In genomic region chr2:33116799-33117198, GRCh38 we compare ENCODE assay signal across 2 cellular contexts.
TF ChIP-seq lines count a peak whose summit lies in the region.

No MANE protein-coding gene starts in this region.

TF ChIP-seq in HEK293T, 16 proteins besides CTCF, POLR2A, EP300 and RAD21 (continued from another document):
- peak; percentile 77 for TF ChIP-seq PKNOX1 (IDR thresholded peaks at IDR 0.05)
- no peak for TF ChIP-seq ELF4 (IDR thresholded peaks at IDR 0.05)
- no peak for TF ChIP-seq FOXK2 (IDR thresholded peaks at IDR 0.05)
- TF ChIP-seq ARNT (IDR thresholded peaks at IDR 0.05), result no peak
- no peak for TF ChIP-seq FOXA1 (IDR thresholded peaks at IDR 0.05)

TF ChIP-seq in H1, 55 proteins besides CTCF, POLR2A, EP300 and RAD21 (continued from another document):
- TF ChIP-seq ASH2L (IDR thresholded peaks at IDR 0.05; ENCODE audit: low read length), result no peak
